ENCODE assay signal across 8 cellular contexts in genomic region chr2:19868224-19868623, GRCh38. TPM values are rescaled to one million over a fixed set of nuclear protein-coding genes. Genes with fewer than 3 reads are reported as not detected.
DNase-seq lines count a peak whose midpoint lies in the region; ATAC-seq and TF ChIP-seq lines count a peak whose summit lies in the region.

No MANE protein-coding gene starts in this region.

- no peaks in the 10 kb centered on the region; the same call in 1 of the 2 replicates for H3K9me3 ChIP-seq in AG04450 (ENCODE audit: control insufficient read depth, insufficient read depth, low read length)
- H3K9me3 ChIP-seq in ascending aorta = no peaks in the 10 kb centered on the region

- ATAC-seq in GM21367 (IDR thresholded peaks at IDR 0.05; ENCODE audit: unreplicated experiment) = peak; percentile 9

- peak overlapping the region; percentile 53 for H3K4me3 ChIP-seq in AG04450 (ENCODE audit: low read depth, low read length)
- peak overlapping the region; percentile 51 to 66 for H3K4me3 ChIP-seq in ascending aorta

- H3K4me1 ChIP-seq in ascending aorta = peaks cover 0 to 6% of the 10 kb centered on the region in 2 donors

- peaks cover 13% of the 10 kb centered on the region for H3K27me3 ChIP-seq in AG04450 (ENCODE audit: control insufficient read depth, insufficient read depth, low read length)
- no peaks in the 10 kb centered on the region for H3K27me3 ChIP-seq in ascending aorta

- DNase-seq in AG04450 (ENCODE audit: low read depth, low spot score) = no peak
- DNase-seq in ascending aorta (ENCODE audit: low spot score in 2 of 2) = no peak
- DNase-seq in mesothelial cell of epicardium (ENCODE audit: low spot score in 2 of 2, unreplicated experiment in 2 of 2) = no peak
- DNase-seq in SKM-1 treated with dmso at 0.1 percent for 144 hours (lab: John Stamatoyannopoulos, UW; ENCODE audit: unreplicated experiment) = no peak
- no peak for DNase-seq in iPS-NIHi7 (ENCODE audit: extremely low spot score)
- no peak for DNase-seq in stimulated activated naive CD4-positive, alpha-beta T cell treated with Interleukin-2 at 50 U/mL for 16 hours (lab: John Stamatoyannopoulos, UW)
- no peak for DNase-seq in activated effector memory CD4-positive, alpha-beta T cell treated with anti-CD3 and anti-CD28 coated beads, Interleukin-2, amount 50 U/mL, for 16 hours

- H3K9me3 Mint-ChIP-seq in mesothelial cell of epicardium = no peaks in the 10 kb centered on the region

- H3K4me3 Mint-ChIP-seq in mesothelial cell of epicardium = peak overlapping the region; percentile 82

- H3K36me3 Mint-ChIP-seq in mesothelial cell of epicardium = no peaks in the 10 kb centered on the region

- intact Hi-C loops in ascending aorta (cut with DNase I) = loop anchor here (10.0 kb wide), 3 partner anchors 883 to 1483 kb away; no protein-coding TSS in a partner anchor

- H3K27ac ChIP-seq in AG04450 (ENCODE audit: low read depth, low read length) (no peak overlapping the region), ascending aorta (no peak overlapping the region)

- CTCF ChIA-PET in AG04450 (lab: Charles Lee) = no interaction called here

- peaks cover 13% of the 10 kb centered on the region for H3K4me1 Mint-ChIP-seq in mesothelial cell of epicardium

- POLR2A ChIA-PET in AG04450 (lab: Yijun Ruan, JAX) = no interaction called here

- H3K27me3 Mint-ChIP-seq in mesothelial cell of epicardium (ENCODE audit: low read depth) = peaks cover 28% of the 10 kb centered on the region

- TF ChIP-seq CTCF in AG04450 (IDR thresholded peaks at IDR 0.05; ENCODE audit: low read depth, low read length) (no peak), ascending aorta (IDR thresholded peaks at IDR 0.05) (no peak), mesothelial cell of epicardium (IDR thresholded peaks at IDR 0.05; ENCODE audit: unreplicated experiment) (no peak)

- no peak overlapping the region for H3K27ac Mint-ChIP-seq in mesothelial cell of epicardium

- H3K36me3 ChIP-seq in ascending aorta = no peaks in the 10 kb centered on the region

RNA-seq across cellular contexts. Expression of gene TTC32, which starts 33.6 kb away (rescaled TPM):
- 5.3 and 6.6 TPM in 2 replicates for polyA plus RNA-seq in AG04450 (2011; rRNA removed)
- 6.8 and 8.3 TPM in 2 replicates for polyA minus RNA-seq in AG04450 (2011; rRNA and poly(A)+ RNA removed)
- total RNA-seq in ascending aorta = not detected
- total RNA-seq in mesothelial cell of epicardium = 16.8 to 20.8 TPM (median 20.6 TPM) in 3 replicates

Comparison
In these comparisons a context has a peak if more than half of its experiments do, and no peak if none do; other contexts are left out.
1. RNA of gene TTC32, which starts 33.6 kb away (total RNA-seq): 16.8 to 20.8 TPM in mesothelial cell of epicardium; not detected in ascending aorta (single experiment); every median in the first group is over 10 times any median in the second.